ENCODE assay signal across 19 cellular contexts in the genomic region with DNA sequence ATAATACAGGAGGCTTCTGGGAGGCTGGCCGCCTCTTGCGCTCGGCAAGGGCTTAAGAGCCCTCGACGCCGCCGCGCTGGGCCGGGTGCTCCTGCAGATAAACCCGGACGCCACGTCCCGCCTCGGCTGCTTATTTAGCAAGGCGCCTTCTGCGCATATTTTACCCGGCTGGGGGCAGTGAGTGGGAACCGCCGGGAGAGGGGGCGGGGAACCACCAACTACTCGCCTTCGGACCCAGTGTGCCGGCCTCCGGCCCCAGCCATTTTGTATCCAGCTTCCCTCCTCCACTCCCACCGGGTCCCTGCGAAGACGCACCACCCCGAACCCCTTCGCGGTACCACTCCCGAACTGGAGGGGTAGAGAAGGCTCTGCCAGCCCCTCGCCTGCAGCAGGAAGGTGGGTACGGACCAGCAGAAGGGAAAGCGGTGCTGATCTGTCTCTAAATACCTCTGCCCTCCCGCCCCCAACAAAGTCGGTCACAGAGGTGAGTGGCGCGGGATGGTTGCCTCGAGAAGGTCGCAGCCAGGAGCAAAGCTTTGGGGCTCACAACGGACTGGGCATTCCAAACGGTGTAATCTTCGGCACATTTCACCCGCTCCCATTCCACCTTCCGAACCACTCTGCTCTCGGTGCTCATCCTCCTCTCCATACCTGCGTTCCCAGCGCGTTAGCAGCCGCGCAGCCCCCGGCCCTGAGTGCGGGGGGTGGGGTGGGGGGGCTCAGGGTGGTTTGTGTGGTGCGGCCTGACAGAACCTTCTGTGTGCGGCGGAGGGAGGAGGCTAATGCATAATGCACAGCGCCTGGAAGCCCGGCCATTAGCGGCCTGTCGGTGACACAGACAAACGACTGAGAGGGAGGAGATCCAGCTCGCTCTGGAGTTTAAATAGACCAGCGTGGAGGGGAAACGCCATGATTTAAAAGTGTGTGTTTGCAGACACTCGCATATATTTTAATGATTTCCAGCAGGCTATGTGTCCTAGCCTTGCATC. TPM values are rescaled to one million over a fixed set of nuclear protein-coding genes. Genes with fewer than 3 reads are reported as not detected.
DNase-seq lines count a peak whose midpoint lies in the region; ATAC-seq and TF ChIP-seq lines count a peak whose summit lies in the region.
"Had no signal": no experiment of that assay in that cellular context is flagged by ENCODE, and none has a peak within 500 bp of the region (broad histone marks: within the 10 kb centered on the region; RNA-seq: fewer than 3 reads in every experiment).

No MANE protein-coding gene starts in this region.

- peak overlapping the region; percentile 59 for H3K4me3 Mint-ChIP-seq in endodermal cell
- peak overlapping the region; percentile 75 for H3K4me3 Mint-ChIP-seq in nephron progenitor cell
- H3K4me3 Mint-ChIP-seq: activated naive CD8-positive, alpha-beta T cell treated with anti-CD3 and anti-CD28 coated beads for 36 hours; activated T-cell treated with anti-CD3 and anti-CD28 coated beads, Interleukin-2, amount 50 U/mL, for 72 hours; CD8-positive, alpha-beta T cell; stimulated activated effector memory CD8-positive, alpha-beta T cell treated with anti-CD3 and anti-CD28 coated beads, Interleukin-12 subunit alpha, Interleukin-12 subunit beta, amount 100 ng/mL, for 72 hours had no signal

- peaks cover 34% of the 10 kb centered on the region for H3K4me1 ChIP-seq in HUES48 (ENCODE audit: control insufficient read depth, insufficient read depth, low read length)
- H3K4me1 ChIP-seq in endodermal cell (ENCODE audit: control insufficient read depth, insufficient read depth, low read length), result no peaks in the 10 kb centered on the region

- H3K4me1 Mint-ChIP-seq in endodermal cell, result peaks cover 38% of the 10 kb centered on the region
- H3K4me1 Mint-ChIP-seq in nephron progenitor cell, result peaks cover 54% of the 10 kb centered on the region

- H3K9me3 ChIP-seq in HUES48 (ENCODE audit: control insufficient read depth, insufficient read depth, low read length), result 0 out of 2 replicates have a peak, but pooled peaks cover 2% of the 10 kb centered on the region
- H3K9me3 ChIP-seq in endodermal cell (ENCODE audit: control insufficient read depth, low read length), result no peaks in the 10 kb centered on the region
- H3K9me3 ChIP-seq: MG63, transverse colon had no signal

- H3K9ac ChIP-seq in HUES48 (ENCODE audit: low read depth, low read length) (no peak overlapping the region), endodermal cell (ENCODE audit: extremely low read depth, low read length, poor library complexity, severe bottlenecking) (no peak overlapping the region)
- H3K9ac ChIP-seq: parathyroid adenoma had no signal

- H3K9me3 Mint-ChIP-seq in endodermal cell (peaks cover 13% of the 10 kb centered on the region), nephron progenitor cell (peaks cover 15% of the 10 kb centered on the region)
- H3K9me3 Mint-ChIP-seq: activated naive CD8-positive, alpha-beta T cell treated with anti-CD3 and anti-CD28 coated beads for 36 hours; CD8-positive, alpha-beta T cell; stimulated activated effector memory CD8-positive, alpha-beta T cell treated with anti-CD3 and anti-CD28 coated beads, Interleukin-12 subunit alpha, Interleukin-12 subunit beta, amount 100 ng/mL, for 72 hours had no signal

- 10% methylated on average over 8 to 61 of the region's 65 CpGs for WGBS in endodermal cell (ENCODE audit: insufficient coverage in 1 of 2, insufficient read length in 1 of 2), 2 experiments

- H3K27me3 ChIP-seq in HUES48 (ENCODE audit: control insufficient read depth, insufficient read depth, low read length) (peaks cover 59% of the 10 kb centered on the region), endodermal cell (ENCODE audit: control insufficient read depth, insufficient read depth, low read length, poor library complexity, severe bottlenecking) (no peaks in the 10 kb centered on the region)
- H3K27me3 ChIP-seq: MG63, transverse colon had no signal

- H3K36me3 Mint-ChIP-seq in endodermal cell (ENCODE audit: low read depth) (no peaks in the 10 kb centered on the region), nephron progenitor cell (ENCODE audit: low read depth) (no peaks in the 10 kb centered on the region)
- H3K36me3 Mint-ChIP-seq: activated naive CD8-positive, alpha-beta T cell treated with anti-CD3 and anti-CD28 coated beads for 36 hours; CD8-positive, alpha-beta T cell had no signal

- H3K27ac Mint-ChIP-seq in endodermal cell (peak overlapping the region; percentile 21), nephron progenitor cell (peak overlapping the region; percentile 30)
- H3K27ac Mint-ChIP-seq: activated naive CD8-positive, alpha-beta T cell treated with anti-CD3 and anti-CD28 coated beads for 36 hours; activated T-cell treated with anti-CD3 and anti-CD28 coated beads, Interleukin-2, amount 50 U/mL, for 72 hours; CD8-positive, alpha-beta T cell; stimulated activated effector memory CD8-positive, alpha-beta T cell treated with anti-CD3 and anti-CD28 coated beads, Interleukin-12 subunit alpha, Interleukin-12 subunit beta, amount 100 ng/mL, for 72 hours had no signal

- H3K36me3 ChIP-seq in HUES48 (ENCODE audit: control insufficient read depth, insufficient read depth, low read length) (no peaks in the 10 kb centered on the region), endodermal cell (ENCODE audit: control insufficient read depth, insufficient read depth, low read length) (no peaks in the 10 kb centered on the region)
- H3K36me3 ChIP-seq: MG63, transverse colon had no signal

- TF ChIP-seq CTCF in 22Rv1 (IDR thresholded peaks at IDR 0.05) (no peak), endodermal cell (conservative IDR thresholded peaks at IDR 0.05) (no peak), nephron progenitor cell (IDR thresholded peaks at IDR 0.05) (no peak)

- H3K4me3 ChIP-seq in HUES48 (ENCODE audit: low read depth, low read length) (peak overlapping the region; percentile 36), endodermal cell (ENCODE audit: low read length) (peak overlapping the region; percentile 53)
- H3K4me3 ChIP-seq: MG63, transverse colon had no signal

- H3K27me3 Mint-ChIP-seq in endodermal cell (ENCODE audit: insufficient read depth), result peaks cover 64% of the 10 kb centered on the region
- peaks cover 19% of the 10 kb centered on the region for H3K27me3 Mint-ChIP-seq in nephron progenitor cell (ENCODE audit: low read depth, poor library complexity)

- peak; percentile 84 for DNase-seq in endodermal cell
- DNase-seq in nephron progenitor cell, result no peak
- DNase-seq in epidermal melanocyte (ENCODE audit: insufficient read length, low spot score), result no peak
- DNase-seq: activated CD4-positive, alpha-beta T cell treated with anti-CD3 and anti-CD28 coated beads, Interleukin-2, amount 50 U/mL, for 4 hours; activated naive CD8-positive, alpha-beta T cell treated with anti-CD3 and anti-CD28 coated beads for 36 hours; activated T-cell treated with anti-CD3 and anti-CD28 coated beads, Interleukin-2, amount 50 U/mL, for 72 hours; CD8-positive, alpha-beta T cell; head of caudate nucleus; MG63; NCI-H187; small intestine; transverse colon had no signal

- no peak for ATAC-seq in GM19035 (IDR thresholded peaks at IDR 0.05; ENCODE audit: unreplicated experiment)
- ATAC-seq in GM21576 (IDR thresholded peaks at IDR 0.05; ENCODE audit: unreplicated experiment), result no peak
- ATAC-seq in HG03045 (IDR thresholded peaks at IDR 0.05; ENCODE audit: unreplicated experiment), result no peak
- ATAC-seq: activated T-cell treated with anti-CD3 and anti-CD28 coated beads, Interleukin-2, amount 50 U/mL, for 72 hours; CD8-positive, alpha-beta T cell; stimulated activated effector memory CD8-positive, alpha-beta T cell treated with anti-CD3 and anti-CD28 coated beads, Interleukin-12 subunit alpha, Interleukin-12 subunit beta, amount 100 ng/mL, for 72 hours had no signal

- H3K27ac ChIP-seq in 22Rv1 (peak overlapping the region; percentile 98), HUES48 (ENCODE audit: low read depth, low read length) (no peak overlapping the region), endodermal cell (ENCODE audit: low read depth, low read length) (no peak overlapping the region)
- H3K27ac ChIP-seq: parathyroid adenoma, transverse colon had no signal

RNA-seq across cellular contexts. Expression of a gene that starts 4.9 kb away (rescaled TPM):
- 10 to 100 TPM; 31.3 to 37.9 TPM for total RNA-seq in endodermal cell
- 31.8 TPM for polyA plus RNA-seq in endodermal cell (2013, experiment 1 of 2)
- polyA plus RNA-seq in endodermal cell (2013, experiment 2 of 2), result 30.2 TPM
